In the genomic region with DNA sequence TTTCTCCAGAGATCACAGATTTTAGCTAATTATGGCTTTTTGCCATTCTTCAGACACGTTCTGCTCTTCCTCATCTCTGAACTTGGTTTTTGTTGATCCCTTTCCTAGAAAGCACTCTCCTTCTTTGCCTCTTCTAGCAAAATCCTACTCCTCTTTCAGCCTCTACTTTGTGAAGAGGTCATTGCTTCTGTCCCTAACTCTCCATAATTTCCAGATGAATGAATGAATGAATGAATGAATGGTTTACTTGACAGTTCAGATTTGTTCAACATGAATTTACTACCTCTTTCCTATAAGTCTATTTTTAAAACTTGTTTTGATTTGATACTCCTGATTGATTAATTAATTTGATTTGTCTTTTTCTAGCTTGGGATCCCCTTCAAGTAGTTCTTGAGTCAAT, we compare ENCODE assay signal across 27 cellular contexts.
"Had no signal": no experiment of that assay in that cellular context is flagged by ENCODE, and none has a peak within 500 bp of the region (broad histone marks: within the 10 kb centered on the region; RNA-seq: fewer than 3 reads in every experiment).

No MANE protein-coding gene starts in this region.

- ATAC-seq: activated naive CD8-positive, alpha-beta T cell treated with anti-CD3 and anti-CD28 coated beads, Interleukin-2, amount 50 U/mL, for 24 hours; activated T-cell treated with anti-CD3 and anti-CD28 coated beads, Interleukin-2, amount 50 U/mL, for 72 hours; body of pancreas; T-cell; WTC11 had no signal

- H3K9me3 Mint-ChIP-seq: activated CD4-positive, alpha-beta memory T cell treated with anti-CD3 and anti-CD28 coated beads, Interleukin-2, amount 10 ng/mL, durations not matched to agents 7 days and 5 days; activated CD4-positive, alpha-beta T cell treated with anti-CD3 and anti-CD28 coated beads, Interleukin-2, amount 10 ng/mL, durations not matched to agents 7 days and 5 days; activated naive CD4-positive, alpha-beta T cell treated with anti-CD3 and anti-CD28 coated beads, Interleukin-2, amount 10 ng/mL, durations not matched to agents 7 days and 5 days; activated naive CD4-positive, alpha-beta T cell treated with anti-CD3 and anti-CD28 coated beads, Interleukin-2, amount 50 U/mL, for 72 hours; activated naive CD8-positive, alpha-beta T cell treated with anti-CD3 and anti-CD28 coated beads, Interleukin-2, amount 50 U/mL, for 24 hours; activated T-cell treated with anti-CD3 and anti-CD28 coated beads, Interleukin-2, amount 50 U/mL, for 24 hours; activated T-cell treated with anti-CD3 and anti-CD28 coated beads, Interleukin-2, amount 50 U/mL, for 72 hours; T-cell; T-helper 1 cell treated with Interleukin-12 subunit alpha and Interleukin-12 subunit beta and Interleukin-4 antibody, amounts not matched to agents 30 μg/mL and 1 μg/mL, for 36 hours; WTC11 had no signal

- H3K4me1 ChIP-seq: adrenal gland had no signal

- H3K27me3 Mint-ChIP-seq: activated naive CD4-positive, alpha-beta T cell treated with anti-CD3 and anti-CD28 coated beads, Interleukin-2, amount 10 ng/mL, durations not matched to agents 7 days and 5 days; activated naive CD8-positive, alpha-beta T cell treated with anti-CD3 and anti-CD28 coated beads, Interleukin-2, amount 50 U/mL, for 24 hours; activated T-cell treated with anti-CD3 and anti-CD28 coated beads, Interleukin-2, amount 50 U/mL, for 24 hours had no signal

- H3K4me3 ChIP-seq: adrenal gland, body of pancreas had no signal

- DNase-seq: activated CD4-positive, alpha-beta memory T cell treated with anti-CD3 and anti-CD28 coated beads, Interleukin-2, amount 10 ng/mL, durations not matched to agents 7 days and 5 days; activated CD4-positive, alpha-beta T cell treated with anti-CD3 and anti-CD28 coated beads for 1 hour; activated CD4-positive, alpha-beta T cell treated with anti-CD3 and anti-CD28 coated beads for 4 hours; activated CD4-positive, alpha-beta T cell treated with anti-CD3 and anti-CD28 coated beads, Interleukin-2, amount 10 ng/mL, durations not matched to agents 7 days and 5 days; activated CD4-positive, alpha-beta T cell treated with anti-CD3 and anti-CD28 coated beads, Interleukin-2, amount 50 U/mL, for 4 hours; activated CD8-positive, alpha-beta memory T cell treated with anti-CD3 and anti-CD28 coated beads, Interleukin-2, amount 50 U/mL, for 48 hours; activated gamma-delta T cell; activated naive CD4-positive, alpha-beta T cell; activated naive CD4-positive, alpha-beta T cell treated with anti-CD3 and anti-CD28 coated beads, Interleukin-2, amount 10 ng/mL, durations not matched to agents 7 days and 5 days; activated naive CD8-positive, alpha-beta T cell treated with anti-CD3 and anti-CD28 coated beads, Interleukin-2, amount 50 U/mL, for 24 hours; activated T-cell treated with anti-CD3 and anti-CD28 coated beads for 4 hours; activated T-cell treated with anti-CD3 and anti-CD28 coated beads, Interleukin-2, amount 50 U/mL, for 24 hours; activated T-cell treated with anti-CD3 and anti-CD28 coated beads, Interleukin-2, amount 50 U/mL, for 72 hours; amygdala; cortex of kidney; effector CD8-positive, alpha-beta T cell; esophagus squamous epithelium; T-cell; T-helper 9 cell had no signal

- H3K27ac ChIP-seq: adrenal gland, body of pancreas, epithelial cell of prostate, esophagus squamous epithelium, gastroesophageal sphincter, VCaP had no signal

- H3K36me3 ChIP-seq: adrenal gland, esophagus squamous epithelium, gastroesophageal sphincter had no signal

- H3K9me3 ChIP-seq: adrenal gland, body of pancreas, esophagus squamous epithelium, gastroesophageal sphincter had no signal

- H3K36me3 Mint-ChIP-seq: activated naive CD4-positive, alpha-beta T cell treated with anti-CD3 and anti-CD28 coated beads, Interleukin-2, amount 10 ng/mL, durations not matched to agents 7 days and 5 days; activated naive CD4-positive, alpha-beta T cell treated with anti-CD3 and anti-CD28 coated beads, Interleukin-2, amount 50 U/mL, for 72 hours; T-cell; WTC11 had no signal

- H3K27me3 ChIP-seq: adrenal gland, body of pancreas, esophagus squamous epithelium, gastroesophageal sphincter had no signal

- H3K27ac Mint-ChIP-seq: activated CD4-positive, alpha-beta memory T cell treated with anti-CD3 and anti-CD28 coated beads, Interleukin-2, amount 10 ng/mL, durations not matched to agents 7 days and 5 days; activated CD4-positive, alpha-beta T cell treated with anti-CD3 and anti-CD28 coated beads, Interleukin-2, amount 10 ng/mL, durations not matched to agents 7 days and 5 days; activated naive CD4-positive, alpha-beta T cell treated with anti-CD3 and anti-CD28 coated beads, Interleukin-2, amount 10 ng/mL, durations not matched to agents 7 days and 5 days; activated naive CD4-positive, alpha-beta T cell treated with anti-CD3 and anti-CD28 coated beads, Interleukin-2, amount 50 U/mL, for 72 hours; activated naive CD8-positive, alpha-beta T cell treated with anti-CD3 and anti-CD28 coated beads, Interleukin-2, amount 50 U/mL, for 24 hours; activated T-cell treated with anti-CD3 and anti-CD28 coated beads, Interleukin-2, amount 50 U/mL, for 24 hours; activated T-cell treated with anti-CD3 and anti-CD28 coated beads, Interleukin-2, amount 50 U/mL, for 72 hours; T-cell; T-helper 1 cell treated with Interleukin-12 subunit alpha and Interleukin-12 subunit beta and Interleukin-4 antibody, amounts not matched to agents 30 μg/mL and 1 μg/mL, for 36 hours; WTC11 had no signal

- H3K4me3 Mint-ChIP-seq: activated CD4-positive, alpha-beta memory T cell treated with anti-CD3 and anti-CD28 coated beads, Interleukin-2, amount 10 ng/mL, durations not matched to agents 7 days and 5 days; activated CD4-positive, alpha-beta T cell treated with anti-CD3 and anti-CD28 coated beads, Interleukin-2, amount 10 ng/mL, durations not matched to agents 7 days and 5 days; activated naive CD4-positive, alpha-beta T cell treated with anti-CD3 and anti-CD28 coated beads, Interleukin-2, amount 10 ng/mL, durations not matched to agents 7 days and 5 days; activated naive CD8-positive, alpha-beta T cell treated with anti-CD3 and anti-CD28 coated beads, Interleukin-2, amount 50 U/mL, for 24 hours; activated T-cell treated with anti-CD3 and anti-CD28 coated beads, Interleukin-2, amount 50 U/mL, for 24 hours; activated T-cell treated with anti-CD3 and anti-CD28 coated beads, Interleukin-2, amount 50 U/mL, for 72 hours; T-cell; T-helper 1 cell treated with Interleukin-12 subunit alpha and Interleukin-12 subunit beta and Interleukin-4 antibody, amounts not matched to agents 30 μg/mL and 1 μg/mL, for 36 hours; WTC11 had no signal
